In the genomic region with DNA sequence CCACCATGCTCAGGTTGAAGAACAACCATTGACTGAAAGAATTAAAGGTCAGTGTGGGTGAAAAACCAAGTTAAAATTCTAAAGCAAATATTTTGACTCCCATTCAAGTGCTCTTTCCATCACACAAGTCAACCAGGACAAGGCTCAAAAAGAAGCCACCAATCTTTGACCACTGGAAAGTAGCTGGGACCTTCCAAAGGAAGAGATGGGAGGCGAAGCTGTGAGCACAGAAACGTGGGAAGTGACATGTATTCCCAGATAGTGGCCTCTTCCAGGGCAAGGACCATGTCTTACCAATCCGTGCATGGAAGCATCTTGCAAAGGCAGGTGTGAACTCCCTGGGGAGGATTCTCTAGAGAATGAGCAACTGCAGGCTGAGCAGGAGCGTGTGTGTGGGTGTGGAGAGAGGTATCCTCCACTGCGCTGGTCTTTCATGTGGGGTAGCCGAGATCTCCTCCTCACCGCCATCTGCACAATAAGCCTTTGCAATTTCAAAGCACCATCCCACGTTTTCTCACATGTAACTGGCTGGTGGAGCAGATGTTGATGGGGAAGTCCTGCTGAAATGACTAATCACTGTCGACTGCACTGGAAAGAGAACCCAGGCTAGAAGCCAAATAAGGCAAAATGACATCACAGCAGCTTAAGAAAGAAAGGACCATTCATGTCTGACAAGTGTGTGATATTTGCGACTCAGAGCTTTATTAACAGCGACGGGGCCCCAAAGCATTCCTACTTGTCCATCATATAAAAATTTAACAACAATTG, we compare ENCODE assay signal across 8 cellular contexts.
DNase-seq lines count a peak whose midpoint lies in the region; ATAC-seq and TF ChIP-seq lines count a peak whose summit lies in the region.

No MANE protein-coding gene starts in this region.

- peaks cover 0 to 31% (median 10%) of the 10 kb centered on the region in 3 donors for H3K4me1 ChIP-seq in gastroesophageal sphincter

- TF ChIP-seq EP300 in gastroesophageal sphincter (IDR thresholded peaks at IDR 0.05): no peak

- H3K4me3 Mint-ChIP-seq in activated T-cell treated with anti-CD3 and anti-CD28 coated beads, Interleukin-2, amount 50 U/mL, for 24 hours: no peak overlapping the region

- POLR2A ChIA-PET in HEK293T (lab: Yijun Ruan, JAX): no interaction called here

- ATAC-seq in GM21723 (IDR thresholded peaks at IDR 0.05; ENCODE audit: unreplicated experiment) (peak; percentile 96), gastroesophageal sphincter (no peak)

- H3K9me3 Mint-ChIP-seq in activated T-cell treated with anti-CD3 and anti-CD28 coated beads, Interleukin-2, amount 50 U/mL, for 24 hours: no peaks in the 10 kb centered on the region

- no peak for TF ChIP-seq CTCF in GM13976 (IDR thresholded peaks at IDR 0.05; ENCODE audit: borderline replicate concordance, control extremely low read depth, extremely low read depth, insufficient read depth, missing control alignments)
- no peak for TF ChIP-seq CTCF in gastroesophageal sphincter (IDR thresholded peaks at IDR 0.05)

- H3K27me3 Mint-ChIP-seq in activated T-cell treated with anti-CD3 and anti-CD28 coated beads, Interleukin-2, amount 50 U/mL, for 24 hours: peaks cover 43% of the 10 kb centered on the region

- H3K9me3 ChIP-seq in gastroesophageal sphincter: no peaks in the 10 kb centered on the region

- peak; percentile 87 for DNase-seq in GM13976 (ENCODE audit: low spot score)
- peak; percentile 43 to 55 for DNase-seq in Kasumi-1 (lab: John Stamatoyannopoulos, UW)
- peak; percentile 75 for DNase-seq in activated T-cell treated with anti-CD3 and anti-CD28 coated beads, Interleukin-2, amount 50 U/mL, for 24 hours
- peak; percentile 18 for DNase-seq in non-pigmented ciliary epithelial cell (ENCODE audit: low read depth)
- DNase-seq in NCI-H187 treated with DMSO at 0.1 percent for 48 hours (lab: John Stamatoyannopoulos, UW): no peak
- DNase-seq in HEK293T (ENCODE audit: extremely low spot score): no peak

- H3K4me1 Mint-ChIP-seq in activated T-cell treated with anti-CD3 and anti-CD28 coated beads, Interleukin-2, amount 50 U/mL, for 24 hours (ENCODE audit: low read depth): peaks cover 32% of the 10 kb centered on the region

- H3K36me3 Mint-ChIP-seq in activated T-cell treated with anti-CD3 and anti-CD28 coated beads, Interleukin-2, amount 50 U/mL, for 24 hours (ENCODE audit: low read depth): no peaks in the 10 kb centered on the region

- no peak overlapping the region for H3K4me3 ChIP-seq in gastroesophageal sphincter

- no peak overlapping the region for H3K27ac ChIP-seq in gastroesophageal sphincter

- no peaks in the 10 kb centered on the region for H3K36me3 ChIP-seq in gastroesophageal sphincter

- H3K27ac Mint-ChIP-seq in activated T-cell treated with anti-CD3 and anti-CD28 coated beads, Interleukin-2, amount 50 U/mL, for 24 hours: peak overlapping the region; percentile 35

- WGBS in gastroesophageal sphincter (ENCODE audit: low coverage in 1 of 2), 2 donors: 55 to 68% methylated on average over 5 to 12 of the region's 12 CpGs

- no peak for TF ChIP-seq POLR2A in gastroesophageal sphincter (IDR thresholded peaks at IDR 0.05)

- in situ Hi-C loops in GM13976 (cut with MboI; ENCODE audit: low sequenced_read_pairs, unreplicated experiment): no loop called here

- CTCF ChIA-PET in HEK293T (lab: Yijun Ruan, JAX): no interaction called here

- H3K27me3 ChIP-seq in gastroesophageal sphincter: no peaks in the 10 kb centered on the region

TF ChIP-seq in HEK293T, 16 proteins besides CTCF, POLR2A, EP300 and RAD21:
- no peak for TF ChIP-seq NFRKB (IDR thresholded peaks at IDR 0.05)
- no peak for TF ChIP-seq HDGF (IDR thresholded peaks at IDR 0.05; ENCODE audit: borderline replicate concordance)
- TF ChIP-seq SP1 (IDR thresholded peaks at IDR 0.05): no peak
- TF ChIP-seq ELF4 (IDR thresholded peaks at IDR 0.05): no peak
- TF ChIP-seq FOXK2 (IDR thresholded peaks at IDR 0.05): no peak
TF ChIP-seq in HEK293T: peak in this region for 0.

Comparison
In these comparisons a context has a peak if more than half of its experiments do, and no peak if none do; other contexts are left out.
1. DNase-seq: peak in GM13976 (single experiment), Kasumi-1 (2 of 2), activated T-cell treated with anti-CD3 and anti-CD28 coated beads, Interleukin-2, amount 50 U/mL, for 24 hours (single experiment) and non-pigmented ciliary epithelial cell (single experiment); none in NCI-H187 treated with DMSO at 0.1 percent for 48 hours (single experiment) and HEK293T (single experiment).